In genomic region chr3:70821602-70822001, GRCh38 we compare ENCODE assay signal across 36 cellular contexts.
"Had no signal": no experiment of that assay in that cellular context is flagged by ENCODE, and none has a peak within 500 bp of the region (broad histone marks: within the 10 kb centered on the region; RNA-seq: fewer than 3 reads in every experiment).

No MANE protein-coding gene starts in this region.

- H3K4me1 Mint-ChIP-seq: activated B cell treated with CpG ODN at 0.5 μM for 24 hours; activated CD4-positive, alpha-beta T cell treated with anti-CD3 and anti-CD28 coated beads, Interleukin-2, amount 10 ng/mL, durations not matched to agents 24 days and 14 days; activated naive CD8-positive, alpha-beta T cell treated with anti-CD3 and anti-CD28 coated beads for 36 hours; activated T-helper 17 cell treated with anti-CD3 and anti-CD28 coated beads, Interleukin-2, amount 50 U/mL, for 72 hours had no signal

- ATAC-seq: activated CD8-positive, alpha-beta T cell treated with anti-CD3 and anti-CD28 coated beads for 36 hours; activated naive CD4-positive, alpha-beta T cell treated with anti-CD3 and anti-CD28 coated beads, Interleukin-2, amount 50 U/mL, for 72 hours; activated T-cell treated with anti-CD3 and anti-CD28 coated beads, Interleukin-2, amount 50 U/mL, for 4 hours; activated T-cell treated with anti-CD3 and anti-CD28 coated beads, Interleukin-2, amount 50 U/mL, for 72 hours; activated T-helper 17 cell treated with anti-CD3 and anti-CD28 coated beads, Interleukin-2, amount 50 U/mL, for 72 hours; body of pancreas had no signal

- H3K27ac Mint-ChIP-seq: activated B cell treated with CpG ODN at 0.5 μM for 24 hours; activated CD4-positive, alpha-beta memory T cell treated with anti-CD3 and anti-CD28 coated beads for 36 hours; activated CD4-positive, alpha-beta T cell treated with anti-CD3 and anti-CD28 coated beads, Interleukin-2, amount 10 ng/mL, durations not matched to agents 24 days and 14 days; activated CD8-positive, alpha-beta T cell treated with anti-CD3 and anti-CD28 coated beads for 36 hours; activated naive CD4-positive, alpha-beta T cell treated with anti-CD3 and anti-CD28 coated beads for 36 hours; activated naive CD4-positive, alpha-beta T cell treated with anti-CD3 and anti-CD28 coated beads, Interleukin-2, amount 50 U/mL, for 72 hours; activated naive CD8-positive, alpha-beta T cell treated with anti-CD3 and anti-CD28 coated beads for 36 hours; activated T-cell treated with anti-CD3 and anti-CD28 coated beads, Interleukin-2, amount 50 U/mL, for 72 hours; activated T-helper 1 cell treated with anti-CD3 and anti-CD28 coated beads, Interleukin-12 subunit alpha, Interleukin-12 subunit beta, Interleukin-2, Interleukin-4 antibody, amounts not matched to agents 30 ng/mL and 10 ng/mL and 1 ng/mL, durations not matched to agents 14 hours and 24 hours and 36 hours; activated T-helper 17 cell treated with anti-CD3 and anti-CD28 coated beads, Interleukin-2, amount 50 U/mL, for 72 hours; T-helper 1 cell treated with Interleukin-12 subunit alpha and Interleukin-12 subunit beta and Interleukin-4 antibody, amounts not matched to agents 30 μg/mL and 1 μg/mL, for 36 hours; T-helper 2 cell treated with Interferon-gamma antibody and Interleukin-4, amounts not matched to agents 5 μg/mL and 100 μg/mL, for 36 hours had no signal

- FAIRE-seq: TTC549 had no signal

- H3K9me3 ChIP-seq: adrenal gland, ascending aorta had no signal

- H3K4me3 Mint-ChIP-seq: activated B cell treated with CpG ODN at 0.5 μM for 24 hours; activated CD4-positive, alpha-beta memory T cell treated with anti-CD3 and anti-CD28 coated beads for 36 hours; activated CD4-positive, alpha-beta T cell treated with anti-CD3 and anti-CD28 coated beads, Interleukin-2, amount 10 ng/mL, durations not matched to agents 24 days and 14 days; activated CD8-positive, alpha-beta T cell treated with anti-CD3 and anti-CD28 coated beads for 36 hours; activated naive CD4-positive, alpha-beta T cell treated with anti-CD3 and anti-CD28 coated beads for 36 hours; activated naive CD8-positive, alpha-beta T cell treated with anti-CD3 and anti-CD28 coated beads for 36 hours; activated T-cell treated with anti-CD3 and anti-CD28 coated beads, Interleukin-2, amount 50 U/mL, for 4 hours; activated T-cell treated with anti-CD3 and anti-CD28 coated beads, Interleukin-2, amount 50 U/mL, for 72 hours; activated T-helper 1 cell treated with anti-CD3 and anti-CD28 coated beads, Interleukin-12 subunit alpha, Interleukin-12 subunit beta, Interleukin-2, Interleukin-4 antibody, amounts not matched to agents 30 ng/mL and 10 ng/mL and 1 ng/mL, durations not matched to agents 14 hours and 24 hours and 36 hours; activated T-helper 17 cell treated with anti-CD3 and anti-CD28 coated beads, Interleukin-2, amount 50 U/mL, for 72 hours; T-helper 1 cell treated with Interleukin-12 subunit alpha and Interleukin-12 subunit beta and Interleukin-4 antibody, amounts not matched to agents 30 μg/mL and 1 μg/mL, for 36 hours; T-helper 2 cell treated with Interferon-gamma antibody and Interleukin-4, amounts not matched to agents 5 μg/mL and 100 μg/mL, for 36 hours had no signal

- DNase-seq: activated B cell treated with CpG ODN at 0.5 μM for 24 hours; activated CD4-positive, alpha-beta memory T cell treated with anti-CD3 and anti-CD28 coated beads for 36 hours; activated CD4-positive, alpha-beta T cell treated with anti-CD3 and anti-CD28 coated beads for 4 hours; activated CD4-positive, alpha-beta T cell treated with anti-CD3 and anti-CD28 coated beads, Interleukin-2, amount 10 ng/mL, durations not matched to agents 24 days and 14 days; activated CD4-positive, alpha-beta T cell treated with anti-CD3 and anti-CD28 coated beads, Interleukin-2, amount 50 U/mL, for 1 hour; activated CD4-positive, alpha-beta T cell treated with anti-CD3 and anti-CD28 coated beads, Interleukin-2, amount 50 U/mL, for 4 hours; activated CD4-positive, CD25-positive, alpha-beta regulatory T cell treated with anti-CD3 and anti-CD28 coated beads, Interleukin-2, amount 50 U/mL, for 72 hours; activated CD8-positive, alpha-beta memory T cell treated with anti-CD3 and anti-CD28 coated beads, Interleukin-2, amount 50 U/mL, for 4 hours; activated CD8-positive, alpha-beta T cell treated with anti-CD3 and anti-CD28 coated beads for 36 hours; activated effector memory CD4-positive, alpha-beta T cell treated with anti-CD3 and anti-CD28 coated beads, Interleukin-2, amount 50 U/mL, for 16 hours; activated gamma-delta T cell treated with Interleukin-2 at 50 U/mL for 16 hours; activated naive CD4-positive, alpha-beta T cell; activated naive CD4-positive, alpha-beta T cell treated with anti-CD3 and anti-CD28 coated beads for 36 hours; activated naive CD4-positive, alpha-beta T cell treated with anti-CD3 and anti-CD28 coated beads, Interleukin-2, amount 50 U/mL, for 16 hours; activated naive CD8-positive, alpha-beta T cell treated with anti-CD3 and anti-CD28 coated beads for 36 hours; activated T-cell treated with anti-CD3 and anti-CD28 coated beads for 4 hours; activated T-cell treated with anti-CD3 and anti-CD28 coated beads, Interleukin-2, amount 50 U/mL, for 1 hour; activated T-cell treated with anti-CD3 and anti-CD28 coated beads, Interleukin-2, amount 50 U/mL, for 4 hours; activated T-cell treated with anti-CD3 and anti-CD28 coated beads, Interleukin-2, amount 50 U/mL, for 72 hours; adrenal gland; amygdala; anterior cingulate cortex; body of pancreas; brain microvascular endothelial cell; central memory CD4-positive, alpha-beta T cell; T-helper 1 cell; T-helper 2 cell; T-helper 9 cell had no signal

- H3K27me3 ChIP-seq: adrenal gland, ascending aorta, body of pancreas, brain microvascular endothelial cell, breast epithelium had no signal

- H3K27ac ChIP-seq: adrenal gland, ascending aorta, body of pancreas, brain microvascular endothelial cell, breast epithelium had no signal

- H3K4me3 ChIP-seq: adrenal gland, ascending aorta, body of pancreas, breast epithelium had no signal

- H3K36me3 Mint-ChIP-seq: activated CD4-positive, alpha-beta memory T cell treated with anti-CD3 and anti-CD28 coated beads for 36 hours; activated naive CD8-positive, alpha-beta T cell treated with anti-CD3 and anti-CD28 coated beads for 36 hours had no signal

- H3K4me1 ChIP-seq: adrenal gland, breast epithelium had no signal

- H3K36me3 ChIP-seq: adrenal gland, ascending aorta, brain microvascular endothelial cell, breast epithelium had no signal

- H3K9me3 Mint-ChIP-seq: activated CD4-positive, alpha-beta memory T cell treated with anti-CD3 and anti-CD28 coated beads for 36 hours had no signal
